ENCODE assay signal across 1 cellular context in the genomic region with DNA sequence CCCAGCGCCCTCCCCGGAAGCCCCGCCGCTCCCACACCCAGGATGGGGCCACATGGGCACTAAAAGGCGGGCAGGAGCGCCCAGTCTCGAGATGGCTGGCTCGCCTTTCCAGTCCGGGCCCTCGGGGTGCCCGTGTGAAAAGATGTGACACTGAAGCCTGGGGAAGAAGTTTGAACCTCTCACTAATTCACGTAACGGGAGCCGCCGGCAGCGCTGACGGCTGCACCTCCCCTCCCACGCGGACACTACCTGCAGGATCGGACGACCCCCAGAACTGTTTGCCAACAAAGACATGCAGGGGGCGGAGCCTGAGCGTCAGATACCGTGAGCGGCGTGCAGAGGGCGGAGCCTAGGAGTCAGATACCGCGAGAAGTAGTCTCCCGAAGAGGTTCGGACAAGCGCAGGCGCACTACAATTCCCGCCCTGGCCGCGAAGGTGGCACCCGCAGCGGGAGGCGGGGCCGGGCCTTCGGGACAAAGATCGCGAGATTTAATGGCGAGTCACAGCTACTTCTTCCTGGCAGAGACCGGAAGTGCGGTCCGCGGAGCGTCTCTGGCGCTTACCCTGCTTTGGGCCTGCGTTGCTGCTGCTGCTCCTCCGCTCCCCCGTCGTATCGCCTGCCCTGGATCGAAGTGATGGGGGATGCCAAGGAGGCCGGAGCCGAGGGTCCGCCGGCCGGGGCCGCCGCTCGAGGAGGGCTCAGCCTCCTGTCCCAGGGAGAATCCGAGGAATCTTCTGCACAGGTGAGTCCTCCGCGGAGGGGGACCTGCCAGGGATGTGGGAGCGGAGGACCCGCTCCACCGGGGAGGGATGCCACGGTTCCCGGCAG.
TF ChIP-seq lines count a peak whose summit lies in the region.

A gene with protein sequence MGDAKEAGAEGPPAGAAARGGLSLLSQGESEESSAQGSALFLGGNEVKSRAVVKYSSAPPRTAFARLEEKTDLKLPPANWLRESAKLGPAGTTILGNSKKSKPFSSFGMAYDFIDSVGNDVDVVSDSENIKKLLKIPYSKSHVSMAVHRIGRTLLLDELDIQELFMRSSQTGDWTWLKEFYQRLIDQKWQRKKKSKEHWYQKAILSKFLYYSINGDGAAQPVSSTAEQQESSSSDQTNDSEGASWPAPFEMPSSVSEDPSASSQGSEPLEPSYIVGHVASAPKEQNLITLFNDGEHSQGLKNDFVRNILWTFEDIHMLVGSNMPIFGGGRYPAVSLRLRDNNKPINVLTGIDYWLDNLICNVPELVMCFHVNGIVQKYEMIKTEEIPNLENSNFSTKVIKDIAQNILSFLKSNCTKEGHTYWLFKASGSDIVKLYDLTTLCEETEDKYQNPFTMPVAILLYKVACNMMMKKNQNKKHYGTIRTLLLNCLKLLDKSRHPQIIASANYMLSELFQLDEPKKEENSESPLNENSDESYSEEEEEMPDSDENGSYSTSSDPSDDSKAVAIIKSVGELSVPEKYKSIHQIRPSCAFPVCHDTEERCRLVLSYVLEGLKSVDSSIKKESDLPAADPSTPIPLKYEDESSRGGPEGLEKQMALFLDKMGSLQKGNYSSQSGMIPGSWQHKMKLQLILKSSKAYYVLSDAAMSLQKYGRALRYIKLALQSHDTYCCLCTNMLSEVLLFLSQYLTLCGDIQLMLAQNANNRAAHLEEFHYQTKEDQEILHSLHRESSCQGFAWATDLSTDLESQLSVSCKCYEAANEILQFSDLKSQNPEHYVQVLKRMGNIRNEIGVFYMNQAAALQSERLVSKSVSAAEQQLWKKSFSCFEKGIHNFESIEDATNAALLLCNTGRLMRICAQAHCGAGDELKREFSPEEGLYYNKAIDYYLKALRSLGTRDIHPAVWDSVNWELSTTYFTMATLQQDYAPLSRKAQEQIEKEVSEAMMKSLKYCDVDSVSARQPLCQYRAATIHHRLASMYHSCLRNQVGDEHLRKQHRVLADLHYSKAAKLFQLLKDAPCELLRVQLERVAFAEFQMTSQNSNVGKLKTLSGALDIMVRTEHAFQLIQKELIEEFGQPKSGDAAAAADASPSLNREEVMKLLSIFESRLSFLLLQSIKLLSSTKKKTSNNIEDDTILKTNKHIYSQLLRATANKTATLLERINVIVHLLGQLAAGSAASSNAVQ (plus strand): TSS at position 537 of the 829 bp plus-strand sequence. CDS start 99 bp downstream, at position 636.

TF ChIP-seq in GM12878, 131 proteins besides CTCF, POLR2A, EP300 and RAD21 (continued from another document and continues in another):
- TF ChIP-seq, protein P1, sequence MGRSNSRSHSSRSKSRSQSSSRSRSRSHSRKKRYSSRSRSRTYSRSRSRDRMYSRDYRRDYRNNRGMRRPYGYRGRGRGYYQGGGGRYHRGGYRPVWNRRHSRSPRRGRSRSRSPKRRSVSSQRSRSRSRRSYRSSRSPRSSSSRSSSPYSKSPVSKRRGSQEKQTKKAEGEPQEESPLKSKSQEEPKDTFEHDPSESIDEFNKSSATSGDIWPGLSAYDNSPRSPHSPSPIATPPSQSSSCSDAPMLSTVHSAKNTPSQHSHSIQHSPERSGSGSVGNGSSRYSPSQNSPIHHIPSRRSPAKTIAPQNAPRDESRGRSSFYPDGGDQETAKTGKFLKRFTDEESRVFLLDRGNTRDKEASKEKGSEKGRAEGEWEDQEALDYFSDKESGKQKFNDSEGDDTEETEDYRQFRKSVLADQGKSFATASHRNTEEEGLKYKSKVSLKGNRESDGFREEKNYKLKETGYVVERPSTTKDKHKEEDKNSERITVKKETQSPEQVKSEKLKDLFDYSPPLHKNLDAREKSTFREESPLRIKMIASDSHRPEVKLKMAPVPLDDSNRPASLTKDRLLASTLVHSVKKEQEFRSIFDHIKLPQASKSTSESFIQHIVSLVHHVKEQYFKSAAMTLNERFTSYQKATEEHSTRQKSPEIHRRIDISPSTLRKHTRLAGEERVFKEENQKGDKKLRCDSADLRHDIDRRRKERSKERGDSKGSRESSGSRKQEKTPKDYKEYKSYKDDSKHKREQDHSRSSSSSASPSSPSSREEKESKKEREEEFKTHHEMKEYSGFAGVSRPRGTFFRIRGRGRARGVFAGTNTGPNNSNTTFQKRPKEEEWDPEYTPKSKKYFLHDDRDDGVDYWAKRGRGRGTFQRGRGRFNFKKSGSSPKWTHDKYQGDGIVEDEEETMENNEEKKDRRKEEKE (IDR thresholded peaks at IDR 0.05), result no peak
- TF ChIP-seq SUPT20H (IDR thresholded peaks at IDR 0.05; ENCODE audit: borderline replicate concordance, control insufficient read depth, low read depth, low read length) (no peak), BRCA1 (IDR thresholded peaks at IDR 0.05; ENCODE audit: low read depth, low read length) (peak; percentile 81), ZNF274 (IDR thresholded peaks at IDR 0.05; ENCODE audit: insufficient read depth, insufficient read length) (no peak), RAD51 (IDR thresholded peaks at IDR 0.05) (no peak), HDAC2 (IDR thresholded peaks at IDR 0.05) (no peak), SREBF1 (IDR thresholded peaks at IDR 0.05; ENCODE audit: low read length) (0 out of 2 replicates have a peak, but pooled peaks have one; percentile 11), SP1 (IDR thresholded peaks at IDR 0.05; ENCODE audit: low read depth, low read length) (peak; percentile 28), IKZF2 (IDR thresholded peaks at IDR 0.05) (peak in 1 of 2 experiments; percentile 8; a peak in 2 of 4 replicates), JUNB (IDR thresholded peaks at IDR 0.05) (no peak), RB1 (IDR thresholded peaks at IDR 0.05; ENCODE audit: borderline replicate concordance) (peak; percentile 79), NRF1 (conservative IDR thresholded peaks at IDR 0.05; ENCODE audit: low read depth, low read length) (peak; percentile 76), KLF5 (IDR thresholded peaks at IDR 0.05; ENCODE audit: partially characterized antibody) (peak; percentile 38), CBFB (IDR thresholded peaks at IDR 0.05; ENCODE audit: low read depth) (peak; percentile 90), MYC (IDR thresholded peaks at IDR 0.05; ENCODE audit: insufficient read depth, insufficient read length, insufficient replicate concordance, low read length, severe bottlenecking) (no peak), CREM (IDR thresholded peaks at IDR 0.05; ENCODE audit: low read depth) (peak; percentile 60), SMAD1 (IDR thresholded peaks at IDR 0.05; ENCODE audit: low read depth, partially characterized antibody) (no peak), FOS (IDR thresholded peaks at IDR 0.05; ENCODE audit: borderline replicate concordance, extremely low read depth, insufficient read length) (no peak), IKZF1 (conservative IDR thresholded peaks at IDR 0.05) (peak; percentile 47; the same call in 1 of the 2 replicates), SREBF2 (IDR thresholded peaks at IDR 0.05; ENCODE audit: low read length) (no peak), YY1 (IDR thresholded peaks at IDR 0.05; ENCODE audit: low read depth, low read length) (peak; percentile 27; the same call in 1 of the 2 replicates), MYB (IDR thresholded peaks at IDR 0.05; ENCODE audit: borderline replicate concordance, low read depth, low read length) (no peak), GATAD2B (conservative IDR thresholded peaks at IDR 0.05; ENCODE audit: low read depth) (peak; percentile 50), MTA3 (IDR thresholded peaks at IDR 0.05; ENCODE audit: borderline replicate concordance, low read length) (no peak)
- TF ChIP-seq, protein P2, sequence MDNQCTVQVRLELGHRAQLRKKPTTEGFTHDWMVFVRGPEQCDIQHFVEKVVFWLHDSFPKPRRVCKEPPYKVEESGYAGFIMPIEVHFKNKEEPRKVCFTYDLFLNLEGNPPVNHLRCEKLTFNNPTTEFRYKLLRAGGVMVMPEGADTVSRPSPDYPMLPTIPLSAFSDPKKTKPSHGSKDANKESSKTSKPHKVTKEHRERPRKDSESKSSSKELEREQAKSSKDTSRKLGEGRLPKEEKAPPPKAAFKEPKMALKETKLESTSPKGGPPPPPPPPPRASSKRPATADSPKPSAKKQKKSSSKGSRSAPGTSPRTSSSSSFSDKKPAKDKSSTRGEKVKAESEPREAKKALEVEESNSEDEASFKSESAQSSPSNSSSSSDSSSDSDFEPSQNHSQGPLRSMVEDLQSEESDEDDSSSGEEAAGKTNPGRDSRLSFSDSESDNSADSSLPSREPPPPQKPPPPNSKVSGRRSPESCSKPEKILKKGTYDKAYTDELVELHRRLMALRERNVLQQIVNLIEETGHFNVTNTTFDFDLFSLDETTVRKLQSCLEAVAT (IDR thresholded peaks at IDR 0.05), result peak; percentile 70
- TF ChIP-seq, protein P3, sequence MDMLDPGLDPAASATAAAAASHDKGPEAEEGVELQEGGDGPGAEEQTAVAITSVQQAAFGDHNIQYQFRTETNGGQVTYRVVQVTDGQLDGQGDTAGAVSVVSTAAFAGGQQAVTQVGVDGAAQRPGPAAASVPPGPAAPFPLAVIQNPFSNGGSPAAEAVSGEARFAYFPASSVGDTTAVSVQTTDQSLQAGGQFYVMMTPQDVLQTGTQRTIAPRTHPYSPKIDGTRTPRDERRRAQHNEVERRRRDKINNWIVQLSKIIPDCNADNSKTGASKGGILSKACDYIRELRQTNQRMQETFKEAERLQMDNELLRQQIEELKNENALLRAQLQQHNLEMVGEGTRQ (IDR thresholded peaks at IDR 0.05; ENCODE audit: borderline replicate concordance, low read depth, low read length), result no peak
- TF ChIP-seq, protein P4, sequence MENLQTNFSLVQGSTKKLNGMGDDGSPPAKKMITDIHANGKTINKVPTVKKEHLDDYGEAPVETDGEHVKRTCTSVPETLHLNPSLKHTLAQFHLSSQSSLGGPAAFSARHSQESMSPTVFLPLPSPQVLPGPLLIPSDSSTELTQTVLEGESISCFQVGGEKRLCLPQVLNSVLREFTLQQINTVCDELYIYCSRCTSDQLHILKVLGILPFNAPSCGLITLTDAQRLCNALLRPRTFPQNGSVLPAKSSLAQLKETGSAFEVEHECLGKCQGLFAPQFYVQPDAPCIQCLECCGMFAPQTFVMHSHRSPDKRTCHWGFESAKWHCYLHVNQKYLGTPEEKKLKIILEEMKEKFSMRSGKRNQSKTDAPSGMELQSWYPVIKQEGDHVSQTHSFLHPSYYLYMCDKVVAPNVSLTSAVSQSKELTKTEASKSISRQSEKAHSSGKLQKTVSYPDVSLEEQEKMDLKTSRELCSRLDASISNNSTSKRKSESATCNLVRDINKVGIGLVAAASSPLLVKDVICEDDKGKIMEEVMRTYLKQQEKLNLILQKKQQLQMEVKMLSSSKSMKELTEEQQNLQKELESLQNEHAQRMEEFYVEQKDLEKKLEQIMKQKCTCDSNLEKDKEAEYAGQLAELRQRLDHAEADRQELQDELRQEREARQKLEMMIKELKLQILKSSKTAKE (IDR thresholded peaks at IDR 0.05; ENCODE audit: low read depth, poor library complexity, severe bottlenecking), result no peak
- TF ChIP-seq, protein P5, sequence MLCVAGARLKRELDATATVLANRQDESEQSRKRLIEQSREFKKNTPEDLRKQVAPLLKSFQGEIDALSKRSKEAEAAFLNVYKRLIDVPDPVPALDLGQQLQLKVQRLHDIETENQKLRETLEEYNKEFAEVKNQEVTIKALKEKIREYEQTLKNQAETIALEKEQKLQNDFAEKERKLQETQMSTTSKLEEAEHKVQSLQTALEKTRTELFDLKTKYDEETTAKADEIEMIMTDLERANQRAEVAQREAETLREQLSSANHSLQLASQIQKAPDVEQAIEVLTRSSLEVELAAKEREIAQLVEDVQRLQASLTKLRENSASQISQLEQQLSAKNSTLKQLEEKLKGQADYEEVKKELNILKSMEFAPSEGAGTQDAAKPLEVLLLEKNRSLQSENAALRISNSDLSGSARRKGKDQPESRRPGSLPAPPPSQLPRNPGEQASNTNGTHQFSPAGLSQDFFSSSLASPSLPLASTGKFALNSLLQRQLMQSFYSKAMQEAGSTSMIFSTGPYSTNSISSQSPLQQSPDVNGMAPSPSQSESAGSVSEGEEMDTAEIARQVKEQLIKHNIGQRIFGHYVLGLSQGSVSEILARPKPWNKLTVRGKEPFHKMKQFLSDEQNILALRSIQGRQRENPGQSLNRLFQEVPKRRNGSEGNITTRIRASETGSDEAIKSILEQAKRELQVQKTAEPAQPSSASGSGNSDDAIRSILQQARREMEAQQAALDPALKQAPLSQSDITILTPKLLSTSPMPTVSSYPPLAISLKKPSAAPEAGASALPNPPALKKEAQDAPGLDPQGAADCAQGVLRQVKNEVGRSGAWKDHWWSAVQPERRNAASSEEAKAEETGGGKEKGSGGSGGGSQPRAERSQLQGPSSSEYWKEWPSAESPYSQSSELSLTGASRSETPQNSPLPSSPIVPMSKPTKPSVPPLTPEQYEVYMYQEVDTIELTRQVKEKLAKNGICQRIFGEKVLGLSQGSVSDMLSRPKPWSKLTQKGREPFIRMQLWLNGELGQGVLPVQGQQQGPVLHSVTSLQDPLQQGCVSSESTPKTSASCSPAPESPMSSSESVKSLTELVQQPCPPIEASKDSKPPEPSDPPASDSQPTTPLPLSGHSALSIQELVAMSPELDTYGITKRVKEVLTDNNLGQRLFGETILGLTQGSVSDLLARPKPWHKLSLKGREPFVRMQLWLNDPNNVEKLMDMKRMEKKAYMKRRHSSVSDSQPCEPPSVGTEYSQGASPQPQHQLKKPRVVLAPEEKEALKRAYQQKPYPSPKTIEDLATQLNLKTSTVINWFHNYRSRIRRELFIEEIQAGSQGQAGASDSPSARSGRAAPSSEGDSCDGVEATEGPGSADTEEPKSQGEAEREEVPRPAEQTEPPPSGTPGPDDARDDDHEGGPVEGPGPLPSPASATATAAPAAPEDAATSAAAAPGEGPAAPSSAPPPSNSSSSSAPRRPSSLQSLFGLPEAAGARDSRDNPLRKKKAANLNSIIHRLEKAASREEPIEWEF (IDR thresholded peaks at IDR 0.05; ENCODE audit: insufficient replicate concordance, low read depth, low read length), result no peak
- TF ChIP-seq, protein P6, sequence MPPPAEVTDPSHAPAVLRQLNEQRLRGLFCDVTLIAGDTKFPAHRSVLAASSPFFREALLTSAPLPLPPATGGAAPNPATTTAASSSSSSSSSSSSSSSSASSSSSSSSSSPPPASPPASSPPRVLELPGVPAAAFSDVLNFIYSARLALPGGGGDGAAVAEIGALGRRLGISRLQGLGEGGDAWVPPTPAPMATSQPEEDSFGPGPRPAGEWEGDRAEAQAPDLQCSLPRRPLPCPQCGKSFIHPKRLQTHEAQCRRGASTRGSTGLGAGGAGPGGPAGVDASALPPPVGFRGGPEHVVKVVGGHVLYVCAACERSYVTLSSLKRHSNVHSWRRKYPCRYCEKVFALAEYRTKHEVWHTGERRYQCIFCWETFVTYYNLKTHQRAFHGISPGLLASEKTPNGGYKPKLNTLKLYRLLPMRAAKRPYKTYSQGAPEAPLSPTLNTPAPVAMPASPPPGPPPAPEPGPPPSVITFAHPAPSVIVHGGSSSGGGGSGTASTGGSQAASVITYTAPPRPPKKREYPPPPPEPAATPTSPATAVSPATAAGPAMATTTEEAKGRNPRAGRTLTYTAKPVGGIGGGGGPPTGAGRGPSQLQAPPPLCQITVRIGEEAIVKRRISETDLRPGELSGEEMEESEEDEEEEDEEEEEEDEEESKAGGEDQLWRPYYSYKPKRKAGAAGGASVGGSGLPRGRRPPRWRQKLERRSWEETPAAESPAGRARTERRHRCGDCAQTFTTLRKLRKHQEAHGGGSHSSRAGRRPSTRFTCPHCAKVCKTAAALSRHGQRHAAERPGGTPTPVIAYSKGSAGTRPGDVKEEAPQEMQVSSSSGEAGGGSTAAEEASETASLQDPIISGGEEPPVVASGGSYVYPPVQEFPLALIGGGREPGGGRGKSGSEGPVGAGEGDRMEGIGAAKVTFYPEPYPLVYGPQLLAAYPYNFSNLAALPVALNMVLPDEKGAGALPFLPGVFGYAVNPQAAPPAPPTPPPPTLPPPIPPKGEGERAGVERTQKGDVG (CRISPR knock-in tag; IDR thresholded peaks at IDR 0.05), result no peak
